In genomic region chr6:106085984-106086832, GRCh38 we compare ENCODE assay signal across 8 cellular contexts. TPM values are rescaled to one million over a fixed set of nuclear protein-coding genes. Genes with fewer than 3 reads are reported as not detected.
DNase-seq lines count a peak whose midpoint lies in the region; ATAC-seq, FAIRE-seq and TF ChIP-seq lines count a peak whose summit lies in the region.

TSS of gene PRDM1 (plus strand) at chr6:106086336. CDS start at chr6:106086554, 218 bp downstream.

- no peaks in the 10 kb centered on the region for H4K20me1 ChIP-seq in mammary epithelial cell (ENCODE audit: insufficient read depth, low read length)

- ATAC-seq in HG02981 (IDR thresholded peaks at IDR 0.05; ENCODE audit: unreplicated experiment): peak; percentile 68

- H3K4me3 ChIP-seq in mammary epithelial cell (replicated peaks in 1 of 3; ENCODE audit: insufficient read depth in 1 of 3, low read depth in 2 of 3, low read length in 3 of 3) (peak within 1 kb of the TSS; percentile 63 to 79 (median 73)), kidney (ENCODE audit: low read length in 2 of 2) (peak within 1 kb of the TSS; percentile 52 to 63)

- CTCF ChIA-PET in mammary epithelial cell (lab: Charles Lee; ENCODE audit: low non-redundant PET): interaction anchor here (0.6 to 0.7 kb wide), 3 partner anchors 289 to 998 kb away, joined by 3 read pairs; no protein-coding TSS in a partner anchor

- peak; percentile 94 for DNase-seq in NK-92 treated with Interleukin-12 subunit alpha and Interleukin-12 subunit beta, amount 100 ng/mL, for 24 hours (lab: John Stamatoyannopoulos, UW)
- no peak for DNase-seq in NK-92 (lab: John Stamatoyannopoulos, UW; ENCODE audit: unreplicated experiment)
- DNase-seq in NCI-H2107 treated with DMSO at 0.1 percent for 48 hours (lab: John Stamatoyannopoulos, UW; ENCODE audit: unreplicated experiment): peak; percentile 70
- peak; percentile 96 for DNase-seq in mammary epithelial cell
- peak; percentile 92 for DNase-seq in kidney
- DNase-seq in stimulated activated CD4-positive, alpha-beta T cell treated with anti-CD3 and anti-CD28 coated beads, Interleukin-15, amount 100 ng/mL, for 48 hours (ENCODE audit: low read depth in 2 of 2): peak; percentile 45 to 65

- peak within 1 kb of the TSS; percentile 85 for H3K9ac ChIP-seq in mammary epithelial cell (ENCODE audit: insufficient read depth, low read length)
- H3K9ac ChIP-seq in kidney (ENCODE audit: low read length in 2 of 2): no peak within 1 kb of the TSS

- H3K27me3 ChIP-seq in mammary epithelial cell (ENCODE audit: insufficient read depth, low read length): no peaks in the 10 kb centered on the region

- BruUV-seq in mammary epithelial cell (replicated peaks; lab: Mats Ljungman, UMichigan): TSS peak; percentile 69

- dilution Hi-C loops in mammary epithelial cell (cut with HindIII; ENCODE audit: low sequenced_read_pairs): no loop called here

- H3K9me3 ChIP-seq in mammary epithelial cell (replicated peaks; ENCODE audit: insufficient read depth, low read length): no peaks in the 10 kb centered on the region
- no peaks in the 10 kb centered on the region for H3K9me3 ChIP-seq in kidney (ENCODE audit: control insufficient read depth in 1 of 2, low read length in 2 of 2)

- FAIRE-seq in kidney (lab: Jason Lieb, UNC): no peak

- peaks cover 37% of the 10 kb centered on the region for H3K4me1 ChIP-seq in mammary epithelial cell (ENCODE audit: insufficient read depth, low read length)
- H3K4me1 ChIP-seq in kidney (ENCODE audit: control insufficient read depth in 1 of 2, insufficient read depth in 1 of 2, low read depth in 1 of 2, low read length in 2 of 2): peaks cover 0 to 7% of the 10 kb centered on the region in 2 donors

- H3K4me2 ChIP-seq in mammary epithelial cell (ENCODE audit: insufficient read depth, low read depth, low read length): peak within 1 kb of the TSS; percentile 88

- H2AFZ ChIP-seq in mammary epithelial cell (ENCODE audit: low read depth, low read length): peak within 1 kb of the TSS; percentile 86

- intact Hi-C loops in mammary epithelial cell (cut with micrococcal nuclease): loop anchor here (1.0 to 10.0 kb wide), 13 partner anchors 94 to 991 kb away; no protein-coding TSS in a partner anchor
- intact Hi-C loops in kidney (cut with DNase I): no loop called here

- H3K27ac ChIP-seq in VCaP (peak within 1 kb of the TSS; percentile 61), mammary epithelial cell (ENCODE audit: insufficient read depth, low read depth, low read length) (peak within 1 kb of the TSS; percentile 86), kidney (ENCODE audit: low read depth in 2 of 2, low read length in 2 of 2) (peak within 1 kb of the TSS; percentile 35 to 71)

- TF ChIP-seq CTCF in VCaP (conservative IDR thresholded peaks at IDR 0.05) (peak; percentile 74), mammary epithelial cell (conservative IDR thresholded peaks at IDR 0.05 in 1 of 2, IDR thresholded peaks at IDR 0.05 in 1 of 2; ENCODE audit: extremely low read depth in 1 of 2, insufficient read depth in 1 of 2, low read depth in 1 of 2, low read length in 2 of 2) (peak; percentile 31 to 67), kidney (IDR thresholded peaks at IDR 0.05; ENCODE audit: borderline replicate concordance, extremely low read depth, insufficient read depth) (no peak)

- peaks cover 40% of the 10 kb centered on the region for H3K79me2 ChIP-seq in mammary epithelial cell (ENCODE audit: insufficient read depth, low read length)

- H3K36me3 ChIP-seq in mammary epithelial cell (ENCODE audit: insufficient read depth, low read length) (no peaks in the 10 kb centered on the region), kidney (ENCODE audit: control insufficient read depth in 1 of 2, insufficient read depth in 2 of 2, low read length in 2 of 2) (no peaks in the 10 kb centered on the region)

- WGBS in mammary epithelial cell (ENCODE audit: low coverage, missing lambda C conversion rate): 2% methylated on average over 30 of the region's 44 CpGs

- in situ Hi-C loops in mammary epithelial cell (cut with MboI; ENCODE audit: low sequenced_read_pairs in 2 of 2): loop anchor here in 1 of 2 donors (10.0 to 25.0 kb wide), 3 partner anchors 349 to 649 kb away; no protein-coding TSS in a partner anchor

RNA-seq across cellular contexts. Expression of gene PRDM1, which starts in this region (rescaled TPM):
- total RNA-seq in mammary epithelial cell (10 to 100 TPM in 1 of 2 donors, 1 to 10 TPM in 1; 5.7 to 17.7 TPM), kidney (23.0 TPM)
- polyA plus RNA-seq in mammary epithelial cell (3.2 TPM), kidney (ENCODE audit: insufficient read depth, low read depth, low replicate concordance) (0.86 TPM)
- 20.5 TPM for polyA minus RNA-seq in mammary epithelial cell
